ENCODE assay signal across 25 cellular contexts in the genomic region with DNA sequence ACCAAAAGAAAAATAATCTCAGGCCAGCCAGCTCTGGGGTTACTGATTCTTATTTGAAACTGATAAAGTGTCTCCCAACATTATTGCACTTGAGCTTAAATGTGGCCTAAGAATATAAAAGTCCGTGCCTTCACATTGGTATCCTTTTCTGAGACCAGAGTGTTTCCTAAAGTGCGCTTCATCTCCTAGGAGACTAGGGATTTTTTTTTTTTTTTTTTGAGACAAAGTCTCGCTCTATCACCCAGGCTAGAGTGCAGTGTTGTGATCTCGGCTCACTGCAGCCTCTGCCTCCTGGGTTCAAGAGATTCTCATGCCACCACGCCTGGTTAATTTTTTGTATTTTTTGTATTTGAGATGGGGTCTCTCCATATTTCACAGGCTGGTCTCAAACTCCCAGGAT. TPM values are rescaled to one million over a fixed set of nuclear protein-coding genes. Genes with fewer than 3 reads are reported as not detected.
"Had no signal": no experiment of that assay in that cellular context is flagged by ENCODE, and none has a peak within 500 bp of the region (broad histone marks: within the 10 kb centered on the region; RNA-seq: fewer than 3 reads in every experiment).

No MANE protein-coding gene starts in this region.

- H3K27me3 ChIP-seq: brain microvascular endothelial cell, cardiac muscle cell, SJCRH30 had no signal

- H3K36me3 ChIP-seq: brain microvascular endothelial cell, cardiac muscle cell, SJCRH30 had no signal

- H3K27ac ChIP-seq: brain microvascular endothelial cell, cardiac muscle cell, RWPE1, SJCRH30 had no signal

- H3K4me1 ChIP-seq: SJCRH30 had no signal

- H3K9me3 ChIP-seq: SJCRH30 had no signal

- H3K4me3 ChIP-seq: cardiac muscle cell, SJCRH30 had no signal

- DNase-seq: activated B cell treated with CpG ODN at 0.5 μM for 24 hours; activated CD4-positive, alpha-beta T cell treated with anti-CD3 and anti-CD28 coated beads for 1 hour; activated CD4-positive, alpha-beta T cell treated with anti-CD3 and anti-CD28 coated beads, Interleukin-2, amount 10 ng/mL, durations not matched to agents 24 days and 14 days; activated CD4-positive, alpha-beta T cell treated with anti-CD3 and anti-CD28 coated beads, Interleukin-2, amount 50 U/mL, for 48 hours; activated effector memory CD4-positive, alpha-beta T cell treated with Interleukin-2 at 50 U/mL for 16 hours; activated naive CD4-positive, alpha-beta T cell; activated T-cell treated with anti-CD3 and anti-CD28 coated beads, Interleukin-2, amount 50 U/mL, for 24 hours; amygdala; brain microvascular endothelial cell; Kasumi-1; KBM-7; NCI-H1048; NCI-H146; NCI-H187 treated with DMSO at 0.1 percent for 48 hours; NCI-H2081 treated with DMSO at 0.1 percent for 48 hours; NCI-H510A treated with DMSO at 0.1 percent for 48 hours; NK-92 treated with Interleukin-12 subunit alpha and Interleukin-12 subunit beta, amount 100 ng/mL, for 24 hours; Right ventricle myocardium superior; SJCRH30; T-helper 17 cell; T-helper 9 cell had no signal

RNA-seq across cellular contexts. Expression of a gene that starts 23.5 kb away (rescaled TPM):
- total RNA-seq: activated B cell treated with CpG ODN at 0.5 μM for 24 hours; activated CD4-positive, alpha-beta T cell treated with anti-CD3 and anti-CD28 coated beads, Interleukin-2, amount 10 ng/mL, durations not matched to agents 24 days and 14 days; activated CD8-positive, alpha-beta memory T cell treated with anti-CD3 and anti-CD28 coated beads, Interleukin-2, amount 10 ng/mL, durations not matched to agents 7 days and 5 days; activated T-helper 1 cell treated with anti-CD3 and anti-CD28 coated beads, Interleukin-12 subunit alpha, Interleukin-12 subunit beta, Interleukin-2, Interleukin-4 antibody, amounts not matched to agents 30 ng/mL and 10 ng/mL and 1 ng/mL, durations not matched to agents 14 hours and 24 hours and 36 hours; Right ventricle myocardium superior; T-helper 17 cell had no signal
- polyA plus RNA-seq: cardiac muscle cell had no signal
